8 cellular contexts compared by ENCODE assay signal in the genomic region with DNA sequence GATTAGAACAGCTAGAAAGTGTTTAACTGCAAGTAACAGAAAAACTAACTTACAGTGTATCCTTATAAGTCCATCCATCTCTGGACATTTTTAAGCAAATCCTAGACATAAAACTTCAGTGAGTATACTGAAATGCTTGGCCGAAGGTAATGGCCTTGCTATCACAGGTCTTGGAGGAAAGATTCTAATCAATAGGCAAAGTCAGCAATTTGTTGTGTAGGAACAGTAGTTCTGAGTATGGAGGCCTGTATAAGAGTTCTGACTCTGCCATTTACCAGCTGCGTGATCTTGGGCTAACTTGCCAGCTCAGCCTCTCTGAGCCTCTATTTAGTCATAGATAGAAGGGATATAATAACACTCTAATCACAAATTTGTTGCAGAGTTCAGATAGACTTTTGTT.
"Had no signal": no experiment of that assay in that cellular context is flagged by ENCODE, and none has a peak within 500 bp of the region (broad histone marks: within the 10 kb centered on the region; RNA-seq: fewer than 3 reads in every experiment).

No MANE protein-coding gene starts in this region.

- H3K4me3 ChIP-seq: GM12878 had no signal

- ATAC-seq: GM12878 had no signal

- DNase-seq: GDM1, GF-D8 had no signal

- FAIRE-seq: G401.6, GM12878, GM12891, GM12892, GM18507, GM19239 had no signal
